Comparison of ENCODE assay signal across 8 cellular contexts in genomic region chr11:22626573-22627239, GRCh38. TPM values are rescaled to one million over a fixed set of nuclear protein-coding genes. Genes with fewer than 3 reads are reported as not detected.
DNase-seq lines count a peak whose midpoint lies in the region; ATAC-seq, FAIRE-seq and TF ChIP-seq lines count a peak whose summit lies in the region.

No MANE protein-coding gene starts in this region.

- in situ Hi-C loops in transverse colon (cut with MboI; ENCODE audit: low pct_ligation_motif_present in 1 of 4, low pct_unique_long_range_greater_than_20kb in 1 of 4, low sequenced_read_pairs in 3 of 4): no loop called here

- no peaks in the 10 kb centered on the region for H3K9me3 ChIP-seq in kidney (ENCODE audit: control insufficient read depth in 1 of 2, low read length in 2 of 2)
- H3K9me3 ChIP-seq in transverse colon: no peaks in the 10 kb centered on the region

- H3K4me3 Mint-ChIP-seq in activated naive CD4-positive, alpha-beta T cell treated with anti-CD3 and anti-CD28 coated beads, Interleukin-2, amount 50 U/mL, for 24 hours: peak overlapping the region; percentile 57

- peak overlapping the region in 1 of 2 donors; percentile 93 for H3K9ac ChIP-seq in kidney (ENCODE audit: low read length in 2 of 2)

- peaks cover 6% of the 10 kb centered on the region for H3K36me3 Mint-ChIP-seq in activated naive CD4-positive, alpha-beta T cell treated with anti-CD3 and anti-CD28 coated beads, Interleukin-2, amount 50 U/mL, for 24 hours

- no peak for DNase-seq in activated naive CD4-positive, alpha-beta T cell (lab: John Stamatoyannopoulos, UW)
- DNase-seq in kidney (no peak), transverse colon (no peak), NCI-H187 treated with DMSO at 0.1 percent for 48 hours (lab: John Stamatoyannopoulos, UW) (no peak), cerebellum (ENCODE audit: low spot score) (no peak)

- FAIRE-seq in kidney (lab: Jason Lieb, UNC): no peak

- no peaks in the 10 kb centered on the region for H3K36me3 ChIP-seq in kidney (ENCODE audit: control insufficient read depth in 1 of 2, insufficient read depth in 2 of 2, low read length in 2 of 2)
- H3K36me3 ChIP-seq in transverse colon: no peaks in the 10 kb centered on the region

- no peak for TF ChIP-seq POLR2A in transverse colon (IDR thresholded peaks at IDR 0.05)

- no peak for ATAC-seq in GM18868 (IDR thresholded peaks at IDR 0.05; ENCODE audit: unreplicated experiment)

- H3K4me1 ChIP-seq in kidney (ENCODE audit: control insufficient read depth in 1 of 2, insufficient read depth in 1 of 2, low read depth in 1 of 2, low read length in 2 of 2) (peaks cover 4 to 6% of the 10 kb centered on the region in 2 donors), transverse colon (peaks cover 10 to 29% (median 21%) of the 10 kb centered on the region in 4 donors)

- 93 to 97% methylated on average over 14 of the region's 14 CpGs for WGBS in transverse colon (ENCODE audit: low coverage in 1 of 2), 2 donors

- H3K27me3 ChIP-seq in transverse colon: no peaks in the 10 kb centered on the region

- no peaks in the 10 kb centered on the region for H3K27me3 Mint-ChIP-seq in activated naive CD4-positive, alpha-beta T cell treated with anti-CD3 and anti-CD28 coated beads, Interleukin-2, amount 50 U/mL, for 24 hours

- no peak for TF ChIP-seq EP300 in transverse colon (IDR thresholded peaks at IDR 0.05; ENCODE audit: low read depth)

- H3K4me1 Mint-ChIP-seq in activated naive CD4-positive, alpha-beta T cell treated with anti-CD3 and anti-CD28 coated beads, Interleukin-2, amount 50 U/mL, for 24 hours: peaks cover 50% of the 10 kb centered on the region

- peak overlapping the region; percentile 52 for H3K27ac Mint-ChIP-seq in activated naive CD4-positive, alpha-beta T cell treated with anti-CD3 and anti-CD28 coated beads, Interleukin-2, amount 50 U/mL, for 24 hours

- TF ChIP-seq CTCF in VCaP (conservative IDR thresholded peaks at IDR 0.05): no peak
- no peak for TF ChIP-seq CTCF in kidney (IDR thresholded peaks at IDR 0.05; ENCODE audit: borderline replicate concordance, extremely low read depth, insufficient read depth)
- TF ChIP-seq CTCF in transverse colon (IDR thresholded peaks at IDR 0.05): no peak

- intact Hi-C loops in kidney (cut with DNase I) (no loop called here), transverse colon (cut with DNase I; ENCODE audit: low total_unique reads) (no loop called here)

- no peaks in the 10 kb centered on the region for H3K9me3 Mint-ChIP-seq in activated naive CD4-positive, alpha-beta T cell treated with anti-CD3 and anti-CD28 coated beads, Interleukin-2, amount 50 U/mL, for 24 hours

- H3K27ac ChIP-seq in VCaP (peak overlapping the region; percentile 89), kidney (ENCODE audit: low read depth in 2 of 2, low read length in 2 of 2) (no peak overlapping the region), transverse colon (peak overlapping the region; percentile 92 to 98 (median 96))

- H3K4me3 ChIP-seq in kidney (ENCODE audit: low read length in 2 of 2) (peak overlapping the region; percentile 72 to 90), transverse colon (no peak overlapping the region)

RNA-seq across cellular contexts. Expression of gene FANCF, which starts 1.1 kb away (rescaled TPM):
- total RNA-seq in kidney (14.8 TPM), transverse colon (10 to 100 TPM in 1 of 4 donors, 1 to 10 TPM in 3; 2.2 to 10.9 (median 7.0) TPM), cerebellum (19.7 TPM)
- 6.1 TPM for polyA plus RNA-seq in kidney (ENCODE audit: insufficient read depth, low read depth, low replicate concordance)

RNA-seq across cellular contexts. Expression of gene GAS2, which starts 39.7 kb away (rescaled TPM):
- total RNA-seq in kidney (4.5 TPM), transverse colon (1 to 10 TPM in 3 of 4 donors, not detected in 1; 2.2 to 8.3 (median 4.2) TPM), cerebellum (8.3 TPM)
- 6.8 TPM for polyA plus RNA-seq in kidney (ENCODE audit: insufficient read depth, low read depth, low replicate concordance)

Comparison
In these comparisons a context has a peak if more than half of its experiments do, and no peak if none do; other contexts are left out.
1. H3K27ac ChIP-seq: peak in VCaP (single experiment) and transverse colon (4 of 4); none in kidney (0 of 2).
2. H3K4me3 ChIP-seq: peak in kidney (2 of 2); none in transverse colon (0 of 4).